8 cellular contexts compared by ENCODE assay signal in genomic region chr6:106520711-106521367, GRCh38.
DNase-seq lines count a peak whose midpoint lies in the region; ATAC-seq lines count a peak whose summit lies in the region.

No MANE protein-coding gene starts in this region.

- peak; percentile 23 to 46 (median 40) for DNase-seq in activated CD4-positive, CD25-positive, alpha-beta regulatory T cell (lab: John Stamatoyannopoulos, UW)
- peak; percentile 73 to 77 (median 77) for DNase-seq in effector memory CD4-positive, alpha-beta T cell
- peak; percentile 54 to 61 for DNase-seq in stimulated activated CD8-positive, alpha-beta memory T cell treated with anti-CD3 and anti-CD28 coated beads, Interleukin-2, amount 100 ng/mL, for 1 hour (ENCODE audit: low read depth in 2 of 2)
- DNase-seq in amygdala (lab: John Stamatoyannopoulos, UW) (no peak), DMS 273 treated with DMSO at 0.1 percent for 48 hours (lab: John Stamatoyannopoulos, UW) (no peak), NCI-H128 (lab: John Stamatoyannopoulos, UW; ENCODE audit: unreplicated experiment) (no peak)

- ATAC-seq in GM19372 (IDR thresholded peaks at IDR 0.05; ENCODE audit: low read depth, unreplicated experiment): peak; percentile 58
- peak; percentile 64 for ATAC-seq in HG03378 (IDR thresholded peaks at IDR 0.05; ENCODE audit: unreplicated experiment)

- no peaks in the 10 kb centered on the region for H3K27me3 ChIP-seq in effector memory CD4-positive, alpha-beta T cell (replicated peaks; ENCODE audit: control insufficient read depth, insufficient read depth, low read length, poor library complexity, severe bottlenecking)

- H3K4me1 ChIP-seq in effector memory CD4-positive, alpha-beta T cell (ENCODE audit: control insufficient read depth, insufficient read depth, low read length, poor library complexity, severe bottlenecking): peaks cover 40% of the 10 kb centered on the region

- H3K4me3 ChIP-seq in effector memory CD4-positive, alpha-beta T cell (ENCODE audit: insufficient read depth, low read depth, low read length, poor library complexity, severe bottlenecking): peak overlapping the region; percentile 68

- peak overlapping the region; percentile 94 for H3K27ac ChIP-seq in effector memory CD4-positive, alpha-beta T cell (ENCODE audit: insufficient read depth, low read length, poor library complexity, severe bottlenecking)

- H3K36me3 ChIP-seq in effector memory CD4-positive, alpha-beta T cell (ENCODE audit: control insufficient read depth, insufficient read depth, low read length): no peaks in the 10 kb centered on the region

- no peaks in the 10 kb centered on the region for H3K9me3 ChIP-seq in effector memory CD4-positive, alpha-beta T cell (ENCODE audit: control insufficient read depth, low read length)

Comparison
In these comparisons a context has a peak if more than half of its experiments do, and no peak if none do; other contexts are left out.
1. DNase-seq: peak in activated CD4-positive, CD25-positive, alpha-beta regulatory T cell (4 of 4), effector memory CD4-positive, alpha-beta T cell (3 of 3) and stimulated activated CD8-positive, alpha-beta memory T cell treated with anti-CD3 and anti-CD28 coated beads, Interleukin-2, amount 100 ng/mL, for 1 hour (2 of 2); none in amygdala (0 of 56), DMS 273 treated with DMSO at 0.1 percent for 48 hours (single experiment) and NCI-H128 (single experiment).